In the genomic region with DNA sequence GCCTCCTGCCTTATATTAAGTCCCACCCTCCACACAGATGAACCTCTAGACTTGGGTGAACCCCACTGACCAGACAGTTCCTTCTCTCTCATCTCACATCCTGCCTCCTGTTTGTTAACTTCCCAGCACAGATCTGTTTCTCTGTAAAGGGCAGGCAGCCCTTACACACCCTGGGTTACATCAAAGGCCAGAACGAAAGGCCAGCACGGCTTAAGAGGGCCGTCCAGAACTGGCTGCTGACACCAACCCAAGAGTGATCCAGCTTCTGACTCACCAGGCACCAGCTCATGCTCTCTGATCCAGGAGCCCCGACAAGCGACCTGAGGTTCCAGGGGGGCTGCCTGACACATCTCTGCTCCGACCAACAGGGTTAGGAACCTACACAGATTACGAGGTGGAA, we compare ENCODE assay signal across 10 cellular contexts.
DNase-seq lines count a peak whose midpoint lies in the region; ATAC-seq lines count a peak whose summit lies in the region.
"Had no signal": no experiment of that assay in that cellular context is flagged by ENCODE, and none has a peak within 500 bp of the region (broad histone marks: within the 10 kb centered on the region; RNA-seq: fewer than 3 reads in every experiment).

No MANE protein-coding gene starts in this region.

- DNase-seq in AG20443 (ENCODE audit: low spot score) (peak; percentile 93), amniotic epithelial cell (ENCODE audit: low read depth) (peak; percentile 79), right cardiac atrium (peak; percentile 75 to 82 (median 81)), renal cortical epithelial cell (ENCODE audit: low read depth) (peak; percentile 32), LoVo (ENCODE audit: low spot score) (no peak), NCI-H524 (lab: John Stamatoyannopoulos, UW) (no peak), NCI-H1092 (lab: John Stamatoyannopoulos, UW) (no peak)
- DNase-seq in natural killer cell treated with Interleukin-12 subunit alpha and Interleukin-12 subunit beta and Interleukin-15 and Interleukin-18, amount 100 ng/mL, for 72 hours (ENCODE audit: low spot score) = no peak
- DNase-seq: activated CD4-positive, alpha-beta T cell treated with anti-CD3 and anti-CD28 coated beads, Interleukin-2, amount 10 ng/mL, durations not matched to agents 24 days and 14 days; KBM-7 had no signal

- WGBS in right cardiac atrium = 40% methylated on average over 7 of the region's 7 CpGs

- H3K4me3 ChIP-seq in right cardiac atrium (ENCODE audit: low read length) = no peak overlapping the region

- ATAC-seq in right cardiac atrium = peak; percentile 92 to 97
- no peak for ATAC-seq in natural killer cell treated with Interleukin-12 subunit alpha and Interleukin-12 subunit beta and Interleukin-15 and Interleukin-18, amount 100 ng/mL, for 72 hours

- intact Hi-C loops in right cardiac atrium (cut with DNase I) = no loop called here

- H3K27me3 Mint-ChIP-seq in natural killer cell treated with Interleukin-12 subunit alpha and Interleukin-12 subunit beta and Interleukin-15 and Interleukin-18, amount 100 ng/mL, for 72 hours = peaks cover 20 to 23% of the 10 kb centered on the region in 2 donors

- peak overlapping the region; percentile 43 for H3K27ac ChIP-seq in right cardiac atrium (ENCODE audit: low read length)

- no peak overlapping the region for H3K27ac Mint-ChIP-seq in natural killer cell treated with Interleukin-12 subunit alpha and Interleukin-12 subunit beta and Interleukin-15 and Interleukin-18, amount 100 ng/mL, for 72 hours
- H3K27ac Mint-ChIP-seq: activated CD4-positive, alpha-beta T cell treated with anti-CD3 and anti-CD28 coated beads, Interleukin-2, amount 10 ng/mL, durations not matched to agents 24 days and 14 days had no signal

- no peaks in the 10 kb centered on the region for H3K36me3 Mint-ChIP-seq in natural killer cell treated with Interleukin-12 subunit alpha and Interleukin-12 subunit beta and Interleukin-15 and Interleukin-18, amount 100 ng/mL, for 72 hours

- peaks cover 0 to 2% of the 10 kb centered on the region in 2 donors for H3K4me1 Mint-ChIP-seq in natural killer cell treated with Interleukin-12 subunit alpha and Interleukin-12 subunit beta and Interleukin-15 and Interleukin-18, amount 100 ng/mL, for 72 hours (ENCODE audit: low read depth in 2 of 2)
- H3K4me1 Mint-ChIP-seq: activated CD4-positive, alpha-beta T cell treated with anti-CD3 and anti-CD28 coated beads, Interleukin-2, amount 10 ng/mL, durations not matched to agents 24 days and 14 days had no signal

- H3K9me3 Mint-ChIP-seq in natural killer cell treated with Interleukin-12 subunit alpha and Interleukin-12 subunit beta and Interleukin-15 and Interleukin-18, amount 100 ng/mL, for 72 hours = no peaks in the 10 kb centered on the region

- H3K27me3 ChIP-seq in right cardiac atrium (ENCODE audit: control insufficient read depth, insufficient read depth) = no peaks in the 10 kb centered on the region

- peaks cover 3% of the 10 kb centered on the region for H3K4me1 ChIP-seq in right cardiac atrium (ENCODE audit: control insufficient read depth, insufficient read depth, low read length)

- H3K4me3 Mint-ChIP-seq in natural killer cell treated with Interleukin-12 subunit alpha and Interleukin-12 subunit beta and Interleukin-15 and Interleukin-18, amount 100 ng/mL, for 72 hours = no peak overlapping the region
- H3K4me3 Mint-ChIP-seq: activated CD4-positive, alpha-beta T cell treated with anti-CD3 and anti-CD28 coated beads, Interleukin-2, amount 10 ng/mL, durations not matched to agents 24 days and 14 days had no signal

- H3K9me3 ChIP-seq in right cardiac atrium (ENCODE audit: control insufficient read depth, low read length) = no peaks in the 10 kb centered on the region

Comparison
In these comparisons a context has a peak if more than half of its experiments do, and no peak if none do; other contexts are left out.
1. DNase-seq: peak in AG20443 (single experiment), amniotic epithelial cell (single experiment), right cardiac atrium (3 of 3) and renal cortical epithelial cell (single experiment); none in LoVo (single experiment), NCI-H524 (0 of 2), natural killer cell treated with Interleukin-12 subunit alpha and Interleukin-12 subunit beta and Interleukin-15 and Interleukin-18, amount 100 ng/mL, for 72 hours (single experiment) and NCI-H1092 (single experiment).
2. ATAC-seq: peak in right cardiac atrium (2 of 2); none in natural killer cell treated with Interleukin-12 subunit alpha and Interleukin-12 subunit beta and Interleukin-15 and Interleukin-18, amount 100 ng/mL, for 72 hours (0 of 2).